Comparison of ENCODE assay signal across 8 cellular contexts in the genomic region with DNA sequence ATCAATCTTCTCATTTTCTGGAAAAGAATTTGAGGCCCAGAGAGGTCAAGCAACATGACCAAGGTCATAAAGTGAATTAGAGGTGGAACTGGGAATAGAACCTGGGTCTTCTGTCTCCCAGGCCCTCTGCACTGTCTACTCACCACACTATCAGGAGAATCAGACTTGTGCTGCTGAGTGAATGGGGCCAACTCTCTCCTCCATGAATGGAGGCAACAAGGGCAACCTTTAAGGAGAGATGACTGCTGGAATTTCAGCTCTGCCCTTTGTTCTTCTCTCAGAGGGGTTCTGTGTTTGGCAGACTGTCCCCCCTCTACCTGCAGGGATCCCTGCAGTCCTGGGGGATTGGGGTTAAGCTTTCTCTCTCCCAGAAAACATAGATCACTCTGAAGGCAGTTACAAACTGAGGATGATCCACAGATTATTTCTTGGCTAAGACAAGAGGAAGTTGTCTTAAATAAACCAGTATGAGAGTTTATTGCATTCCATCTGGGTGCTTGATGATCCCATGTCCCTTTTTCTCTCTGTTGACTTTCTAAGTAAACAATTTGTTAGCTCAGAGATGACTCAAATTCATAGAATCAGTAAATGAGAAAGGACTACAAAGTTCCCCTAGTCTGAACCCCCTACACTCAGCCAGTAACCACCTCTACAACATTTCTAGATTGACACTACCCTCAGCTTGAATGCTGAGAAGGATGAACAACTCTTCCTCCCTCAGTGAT.
DNase-seq lines count a peak whose midpoint lies in the region; ATAC-seq and TF ChIP-seq lines count a peak whose summit lies in the region.

No MANE protein-coding gene starts in this region.

- H3K36me3 Mint-ChIP-seq in activated T-cell treated with anti-CD3 and anti-CD28 coated beads, Interleukin-2, amount 50 U/mL, for 4 hours (ENCODE audit: insufficient read depth), result no peaks in the 10 kb centered on the region
- H3K36me3 Mint-ChIP-seq in T-helper 17 cell (ENCODE audit: low read depth), result peaks cover 2% of the 10 kb centered on the region

- ATAC-seq in activated T-cell treated with anti-CD3 and anti-CD28 coated beads, Interleukin-2, amount 50 U/mL, for 4 hours, result peak; percentile 61
- ATAC-seq in T-helper 17 cell, result no peak
- no peak for ATAC-seq in gastrocnemius medialis
- ATAC-seq in GM21717 (IDR thresholded peaks at IDR 0.05; ENCODE audit: unreplicated experiment), result no peak

- H3K27me3 ChIP-seq in gastrocnemius medialis, result no peaks in the 10 kb centered on the region

- H3K27me3 Mint-ChIP-seq in activated T-cell treated with anti-CD3 and anti-CD28 coated beads, Interleukin-2, amount 50 U/mL, for 4 hours (ENCODE audit: low read depth), result no peaks in the 10 kb centered on the region
- no peaks in the 10 kb centered on the region for H3K27me3 Mint-ChIP-seq in T-helper 17 cell

- H3K27ac ChIP-seq in gastrocnemius medialis, result peak overlapping the region; percentile 90 to 97 (median 92)

- intact Hi-C loops in gastrocnemius medialis (cut with DNase I; ENCODE audit: low total_unique reads), result loop anchor here (1.0 to 5.0 kb wide), 7 partner anchors 72 to 438 kb away; a partner anchor contains a TSS

- peaks cover 42% of the 10 kb centered on the region for H3K4me1 Mint-ChIP-seq in activated T-cell treated with anti-CD3 and anti-CD28 coated beads, Interleukin-2, amount 50 U/mL, for 4 hours (ENCODE audit: low read depth)
- H3K4me1 Mint-ChIP-seq in T-helper 17 cell, result peaks cover 23% of the 10 kb centered on the region

- TF ChIP-seq CTCF in fibroblast of the aortic adventitia (IDR thresholded peaks at IDR 0.05; ENCODE audit: insufficient read depth, low read length) (no peak), gastrocnemius medialis (IDR thresholded peaks at IDR 0.05 in 4 of 5, conservative IDR thresholded peaks at IDR 0.05 in 1 of 5) (no peak)

- H3K4me1 ChIP-seq in gastrocnemius medialis, result peaks cover 44% of the 10 kb centered on the region in 2 donors

- peak overlapping the region; percentile 87 for H3K27ac Mint-ChIP-seq in T-helper 17 cell

- peak overlapping the region; percentile 45 for H3K4me3 Mint-ChIP-seq in activated T-cell treated with anti-CD3 and anti-CD28 coated beads, Interleukin-2, amount 50 U/mL, for 4 hours
- H3K4me3 Mint-ChIP-seq in T-helper 17 cell, result no peak overlapping the region

- no peak for TF ChIP-seq POLR2A in gastrocnemius medialis (IDR thresholded peaks at IDR 0.05)

- H3K4me3 ChIP-seq in fibroblast of the aortic adventitia (ENCODE audit: low read depth, low read length), result no peak overlapping the region
- H3K4me3 ChIP-seq in gastrocnemius medialis, result no peak overlapping the region

- H3K9me3 ChIP-seq in T-helper 17 cell (ENCODE audit: control insufficient read depth, low read length, poor library complexity, severe bottlenecking) (no peaks in the 10 kb centered on the region), gastrocnemius medialis (no peaks in the 10 kb centered on the region)

- no peaks in the 10 kb centered on the region for H3K36me3 ChIP-seq in gastrocnemius medialis

- H3K9me3 Mint-ChIP-seq in activated T-cell treated with anti-CD3 and anti-CD28 coated beads, Interleukin-2, amount 50 U/mL, for 4 hours, result peaks cover 7% of the 10 kb centered on the region

- no peak for DNase-seq in activated T-cell treated with anti-CD3 and anti-CD28 coated beads, Interleukin-2, amount 50 U/mL, for 4 hours
- DNase-seq in activated T-cell treated with anti-CD3 and anti-CD28 coated beads for 4 hours (no peak), T-helper 17 cell (no peak), fibroblast of the aortic adventitia (ENCODE audit: low read depth) (peak; percentile 39), gastrocnemius medialis (no peak), 8988T (no peak), NCI-H1694 (lab: John Stamatoyannopoulos, UW) (no peak)

- in situ Hi-C loops in gastrocnemius medialis (cut with MboI; ENCODE audit: low sequenced_read_pairs in 4 of 4), result loop anchor here in 2 of 4 donors (25.0 kb wide), 1 partner anchor 96 kb away; no protein-coding TSS in a partner anchor

Comparison
In these comparisons a context has a peak if more than half of its experiments do, and no peak if none do; other contexts are left out.
1. ATAC-seq: peak in activated T-cell treated with anti-CD3 and anti-CD28 coated beads, Interleukin-2, amount 50 U/mL, for 4 hours (2 of 2); none in T-helper 17 cell (single experiment), gastrocnemius medialis (0 of 2) and GM21717 (single experiment).